7 cellular contexts compared by ENCODE assay signal in the genomic region with DNA sequence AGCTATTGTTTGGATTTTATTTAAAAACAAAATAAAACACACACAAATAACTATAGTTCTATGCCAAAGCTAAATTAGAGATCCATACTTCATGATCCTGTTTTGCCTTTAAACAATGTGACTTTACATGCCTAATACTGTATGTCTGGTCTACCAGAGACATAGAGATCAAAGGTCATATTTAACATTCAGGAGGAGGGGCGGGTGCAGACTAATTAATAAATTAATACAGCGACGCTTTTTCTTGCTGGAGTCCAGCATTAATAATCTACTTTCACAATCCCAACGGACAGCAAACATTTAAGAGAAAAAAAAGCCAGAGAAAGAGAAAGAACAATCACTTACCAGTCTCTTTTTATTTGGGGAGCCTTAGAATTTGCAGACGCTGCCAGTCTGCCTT. TPM values are rescaled to one million over a fixed set of nuclear protein-coding genes. Genes with fewer than 3 reads are reported as not detected.
A peak's percentile ranks its signal among the peaks of the same experiment; 100 is the strongest.
DNase-seq lines count a peak whose midpoint lies in the region; ATAC-seq and TF ChIP-seq lines count a peak whose summit lies in the region.

No MANE protein-coding gene starts in this region.

- H3K4me2 ChIP-seq in smooth muscle cell: peak overlapping the region; percentile 90

- H4K20me1 ChIP-seq in smooth muscle cell (ENCODE audit: low read depth): no peaks in the 10 kb centered on the region

- H3K27me3 Mint-ChIP-seq in HFFc6 (ENCODE audit: insufficient read depth): peaks cover 5% of the 10 kb centered on the region
- H3K27me3 Mint-ChIP-seq in activated CD8-positive, alpha-beta T cell treated with anti-CD3 and anti-CD28 coated beads for 36 hours: peaks cover 54% of the 10 kb centered on the region

- intact Hi-C loops in activated CD8-positive, alpha-beta T cell treated with anti-CD3 and anti-CD28 coated beads for 36 hours (cut with micrococcal nuclease): loop anchor here (10.0 kb wide), 1 partner anchor 371 kb away; no protein-coding TSS in a partner anchor

- POLR2A ChIA-PET in activated CD8-positive, alpha-beta T cell treated with anti-CD3 and anti-CD28 coated beads for 36 hours (lab: Charles Lee): no interaction called here

- H3K27ac ChIP-seq in iPS-20b (ENCODE audit: low read length) (no peak overlapping the region), smooth muscle cell (ENCODE audit: low read depth) (no peak overlapping the region)

- H3K4me1 Mint-ChIP-seq in HFFc6 (ENCODE audit: low read depth): peaks cover 26% of the 10 kb centered on the region
- H3K4me1 Mint-ChIP-seq in activated CD8-positive, alpha-beta T cell treated with anti-CD3 and anti-CD28 coated beads for 36 hours (ENCODE audit: low read depth): peaks cover 29% of the 10 kb centered on the region

- no peaks in the 10 kb centered on the region for H3K36me3 ChIP-seq in iPS-20b (ENCODE audit: insufficient read depth, low read depth, low read length)
- no peaks in the 10 kb centered on the region for H3K36me3 ChIP-seq in smooth muscle cell (ENCODE audit: low read depth)

- peaks cover 24% of the 10 kb centered on the region for H3F3A ChIP-seq in smooth muscle cell (ENCODE audit: low read depth)

- H3K9me3 Mint-ChIP-seq in HFFc6: no peaks in the 10 kb centered on the region
- no peaks in the 10 kb centered on the region for H3K9me3 Mint-ChIP-seq in activated CD8-positive, alpha-beta T cell treated with anti-CD3 and anti-CD28 coated beads for 36 hours

- H3K36me3 Mint-ChIP-seq in HFFc6 (ENCODE audit: low read depth): no peaks in the 10 kb centered on the region
- no peaks in the 10 kb centered on the region for H3K36me3 Mint-ChIP-seq in activated CD8-positive, alpha-beta T cell treated with anti-CD3 and anti-CD28 coated beads for 36 hours (ENCODE audit: low read depth)

- DNase-seq in HFFc6: no peak
- no peak for DNase-seq in activated CD8-positive, alpha-beta T cell treated with anti-CD3 and anti-CD28 coated beads for 36 hours
- DNase-seq in smooth muscle cell (lab: John Stamatoyannopoulos, UW; ENCODE audit: unreplicated experiment): no peak
- DNase-seq in 8988T: no peak

- peaks cover 29% of the 10 kb centered on the region for H3K4me1 ChIP-seq in iPS-20b (ENCODE audit: insufficient read depth, low read length)
- H3K4me1 ChIP-seq in smooth muscle cell (ENCODE audit: low read depth): peaks cover 30% of the 10 kb centered on the region

- TF ChIP-seq CTCF in HFFc6 (IDR thresholded peaks at IDR 0.05) (no peak), smooth muscle cell (IDR thresholded peaks at IDR 0.05; ENCODE audit: borderline replicate concordance, insufficient read depth, poor library complexity, severe bottlenecking) (no peak)
- TF ChIP-seq CTCF in activated CD8-positive, alpha-beta T cell treated with anti-CD3 and anti-CD28 coated beads for 36 hours (IDR thresholded peaks at IDR 0.05): no peak

- H3K79me2 ChIP-seq in smooth muscle cell (ENCODE audit: low read depth): no peaks in the 10 kb centered on the region

- H3K9me3 ChIP-seq in iPS-20b (ENCODE audit: insufficient read depth, low read depth, low read length) (no peaks in the 10 kb centered on the region), smooth muscle cell (replicated peaks; ENCODE audit: low read depth) (no peaks in the 10 kb centered on the region)

- peak overlapping the region; percentile 93 for H2AFZ ChIP-seq in smooth muscle cell (ENCODE audit: low read depth)

- CTCF ChIA-PET in activated CD8-positive, alpha-beta T cell treated with anti-CD3 and anti-CD28 coated beads for 36 hours (lab: Charles Lee): interaction anchor here (0.6 kb wide), 1 partner anchor 141 kb away, joined by 4 read pairs; no protein-coding TSS in a partner anchor

- no peak overlapping the region for H3K27ac Mint-ChIP-seq in HFFc6
- H3K27ac Mint-ChIP-seq in activated CD8-positive, alpha-beta T cell treated with anti-CD3 and anti-CD28 coated beads for 36 hours: no peak overlapping the region

- H3K9ac ChIP-seq in iPS-20b (ENCODE audit: low read depth, low read length) (peak overlapping the region; percentile 66; the same call in 1 of the 2 replicates), smooth muscle cell (ENCODE audit: low read depth) (no peak overlapping the region)

- 14% methylated on average over 5 of the region's 5 CpGs for WGBS in smooth muscle cell (ENCODE audit: low lambda C conversion rate)

- no peak for ATAC-seq in activated CD8-positive, alpha-beta T cell treated with anti-CD3 and anti-CD28 coated beads for 36 hours
- ATAC-seq in GM18867 (IDR thresholded peaks at IDR 0.05; ENCODE audit: unreplicated experiment): no peak
- ATAC-seq in GM21528 (IDR thresholded peaks at IDR 0.05; ENCODE audit: low FRiP score, unreplicated experiment): no peak

- peak overlapping the region; percentile 90 for H3K4me3 Mint-ChIP-seq in HFFc6
- peak overlapping the region; percentile 21 for H3K4me3 Mint-ChIP-seq in activated CD8-positive, alpha-beta T cell treated with anti-CD3 and anti-CD28 coated beads for 36 hours

- H3K4me3 ChIP-seq in iPS-20b (ENCODE audit: low read length) (peak overlapping the region; percentile 97), smooth muscle cell (peak overlapping the region; percentile 69)

- H3K27me3 ChIP-seq in iPS-20b (ENCODE audit: insufficient read depth, low read length): peaks cover 25% of the 10 kb centered on the region; the same call in 1 of the 2 replicates
- H3K27me3 ChIP-seq in smooth muscle cell (ENCODE audit: low read depth): peaks cover 7% of the 10 kb centered on the region

RNA-seq across cellular contexts. Expression of gene CXXC4, which starts 0.5 kb away (rescaled TPM):
- total RNA-seq in HFFc6 (2021; fragmentation: NEBNext Ultra II Directional; extraction: Animal tissue kit (Norgen Biotek cat#: 25700)): not detected
- not detected for total RNA-seq in activated CD8-positive, alpha-beta T cell treated with anti-CD3 and anti-CD28 coated beads for 36 hours
- total RNA-seq in smooth muscle cell: 0.18 and 0.72 TPM in 2 replicates
- 0.08 and 0.64 TPM in 2 replicates for polyA plus RNA-seq in smooth muscle cell
